ENCODE assay signal across 7 cellular contexts in genomic region chr9:107296592-107296991, GRCh38. TPM values are rescaled to one million over a fixed set of nuclear protein-coding genes. Genes with fewer than 3 reads are reported as not detected.
DNase-seq lines count a peak whose midpoint lies in the region; ATAC-seq and TF ChIP-seq lines count a peak whose summit lies in the region.
"Not testable (repeated sequence)": the region's sequence is repeated elsewhere in the genome, so short reads cannot be mapped to it uniquely, and the experiment has no call there.

No MANE protein-coding gene starts in this region.

- H3K36me3 Mint-ChIP-seq in activated CD4-positive, alpha-beta T cell treated with anti-CD3 and anti-CD28 coated beads, Interleukin-2, amount 10 ng/mL, durations not matched to agents 24 days and 14 days (ENCODE audit: low read depth); mesothelial cell of epicardium; osteocyte (ENCODE audit: unreplicated experiment): not testable (repeated sequence)
- H3K36me3 Mint-ChIP-seq in activated naive CD8-positive, alpha-beta T cell treated with anti-CD3 and anti-CD28 coated beads for 36 hours: peaks cover 21% of the 10 kb centered on the region

- not testable (repeated sequence) for H3K4me3 ChIP-seq in HEK293 (ENCODE audit: low read depth, low read length); skeletal muscle tissue (ENCODE audit: low read length in 3 of 3)

- H3K27me3 ChIP-seq in skeletal muscle tissue (ENCODE audit: control insufficient read depth in 3 of 3, insufficient read depth in 3 of 3, low read length in 3 of 3): not testable (repeated sequence)

- H3K27ac Mint-ChIP-seq in activated CD4-positive, alpha-beta T cell treated with anti-CD3 and anti-CD28 coated beads, Interleukin-2, amount 10 ng/mL, durations not matched to agents 24 days and 14 days: not testable (repeated sequence)
- H3K27ac Mint-ChIP-seq in activated naive CD8-positive, alpha-beta T cell treated with anti-CD3 and anti-CD28 coated beads for 36 hours: peak overlapping the region; percentile 66
- H3K27ac Mint-ChIP-seq in mesothelial cell of epicardium (peak overlapping the region; percentile 51), osteocyte (ENCODE audit: unreplicated experiment) (peak overlapping the region; percentile 59)

- not testable (repeated sequence) for H3K9me3 ChIP-seq in HEK293 (ENCODE audit: control insufficient read depth, insufficient read depth, low read depth, low read length); skeletal muscle tissue (ENCODE audit: control insufficient read depth in 3 of 3, low read length in 3 of 3)

- not testable (repeated sequence) for H3K9me3 Mint-ChIP-seq in activated CD4-positive, alpha-beta T cell treated with anti-CD3 and anti-CD28 coated beads, Interleukin-2, amount 10 ng/mL, durations not matched to agents 24 days and 14 days; activated naive CD8-positive, alpha-beta T cell treated with anti-CD3 and anti-CD28 coated beads for 36 hours; mesothelial cell of epicardium; osteocyte (ENCODE audit: unreplicated experiment)

- POLR2A ChIA-PET in HEK293 (lab: Yijun Ruan, JAX): interaction anchor here (0.7 to 1.4 kb wide), 3 partner anchors 11 to 318 kb away, joined by 3 to 6 read pairs (median 3); partner anchors contain the start of gene RAD23B

- H3K4me1 Mint-ChIP-seq in activated CD4-positive, alpha-beta T cell treated with anti-CD3 and anti-CD28 coated beads, Interleukin-2, amount 10 ng/mL, durations not matched to agents 24 days and 14 days: peaks cover 33% of the 10 kb centered on the region
- H3K4me1 Mint-ChIP-seq in activated naive CD8-positive, alpha-beta T cell treated with anti-CD3 and anti-CD28 coated beads for 36 hours: peaks cover 50% of the 10 kb centered on the region
- H3K4me1 Mint-ChIP-seq in mesothelial cell of epicardium (peaks cover 28% of the 10 kb centered on the region), osteocyte (ENCODE audit: unreplicated experiment) (peaks cover 68% of the 10 kb centered on the region)

- ATAC-seq in left lobe of liver: peak; percentile 55

- H3K36me3 ChIP-seq in HEK293 (ENCODE audit: control insufficient read depth in 2 of 2, insufficient read depth in 1 of 2, low read length in 2 of 2): peaks cover 7 to 15% of the 10 kb centered on the region in 2 experiments
- H3K36me3 ChIP-seq in skeletal muscle tissue (ENCODE audit: control insufficient read depth in 3 of 3, insufficient read depth in 3 of 3, low read length in 3 of 3): not testable (repeated sequence)

- not testable (repeated sequence) for H3K27me3 Mint-ChIP-seq in activated CD4-positive, alpha-beta T cell treated with anti-CD3 and anti-CD28 coated beads, Interleukin-2, amount 10 ng/mL, durations not matched to agents 24 days and 14 days; activated naive CD8-positive, alpha-beta T cell treated with anti-CD3 and anti-CD28 coated beads for 36 hours; mesothelial cell of epicardium (ENCODE audit: low read depth); osteocyte (ENCODE audit: unreplicated experiment)

- not testable (repeated sequence) for H3K27ac ChIP-seq in HEK293 (ENCODE audit: extremely low read depth, low read depth, low read length)
- peak overlapping the region; percentile 2 for H3K27ac ChIP-seq in skeletal muscle tissue (ENCODE audit: low read depth, low read length)

- not testable (repeated sequence) for H3K4me3 Mint-ChIP-seq in activated CD4-positive, alpha-beta T cell treated with anti-CD3 and anti-CD28 coated beads, Interleukin-2, amount 10 ng/mL, durations not matched to agents 24 days and 14 days; activated naive CD8-positive, alpha-beta T cell treated with anti-CD3 and anti-CD28 coated beads for 36 hours; mesothelial cell of epicardium; osteocyte (ENCODE audit: unreplicated experiment)

- not testable (repeated sequence) for H3K9ac ChIP-seq in skeletal muscle tissue (ENCODE audit: low read depth in 1 of 3, low read length in 3 of 3)

- H3K4me1 ChIP-seq in HEK293 (ENCODE audit: control insufficient read depth, insufficient read depth, low read length): peaks cover 16% of the 10 kb centered on the region
- H3K4me1 ChIP-seq in skeletal muscle tissue (ENCODE audit: control insufficient read depth in 3 of 3, insufficient read depth in 3 of 3, low read length in 3 of 3): peaks cover 15 to 27% (median 25%) of the 10 kb centered on the region in 3 donors

- DNase-seq in activated CD4-positive, alpha-beta T cell treated with anti-CD3 and anti-CD28 coated beads, Interleukin-2, amount 10 ng/mL, durations not matched to agents 24 days and 14 days: peak; percentile 27
- DNase-seq in activated naive CD8-positive, alpha-beta T cell treated with anti-CD3 and anti-CD28 coated beads for 36 hours; left lobe of liver (ENCODE audit: low spot score); mesothelial cell of epicardium (ENCODE audit: low spot score in 2 of 2, unreplicated experiment in 2 of 2); osteocyte (ENCODE audit: extremely low spot score, unreplicated experiment): not testable (repeated sequence)

- CTCF ChIA-PET in HEK293 (lab: Yijun Ruan, JAX): interaction anchor here (0.6 kb wide), 1 partner anchor 19 kb away, joined by 6 read pairs; no protein-coding TSS in a partner anchor

- TF ChIP-seq CTCF in HEK293 (tag by site-specific recombination; IDR thresholded peaks at IDR 0.05); mesothelial cell of epicardium (IDR thresholded peaks at IDR 0.05; ENCODE audit: unreplicated experiment); osteocyte (IDR thresholded peaks at IDR 0.05): not testable (repeated sequence)

- intact Hi-C loops in activated CD4-positive, alpha-beta T cell treated with anti-CD3 and anti-CD28 coated beads, Interleukin-2, amount 10 ng/mL, durations not matched to agents 24 days and 14 days (cut with micrococcal nuclease): not testable (repeated sequence)

TF ChIP-seq in HEK293, 187 proteins besides CTCF, POLR2A, EP300 and RAD21:
- TF ChIP-seq ZNF585B (tag by site-specific recombination; IDR thresholded peaks at IDR 0.05): 0 out of 2 replicates have a peak, but pooled peaks have one; percentile 21

RNA-seq across cellular contexts. Expression of gene RAD23B, which starts 13.5 kb away (rescaled TPM):
- total RNA-seq in activated CD4-positive, alpha-beta T cell treated with anti-CD3 and anti-CD28 coated beads, Interleukin-2, amount 10 ng/mL, durations not matched to agents 24 days and 14 days: 148 and 150 TPM in 2 replicates
- total RNA-seq in activated naive CD8-positive, alpha-beta T cell treated with anti-CD3 and anti-CD28 coated beads for 36 hours: 100 to 1,000 TPM; 142 to 148 TPM
- total RNA-seq in left lobe of liver (98.7 TPM), mesothelial cell of epicardium (97.5 to 105 TPM (median 101 TPM) in 3 replicates), osteocyte (125 and 126 TPM in 2 replicates), skeletal muscle tissue (92.4 TPM)
